Comparison of ENCODE assay signal across 1 cellular context in genomic region chr17:44220211-44221071, GRCh38.
TF ChIP-seq lines count a peak whose summit lies in the region.

No MANE protein-coding gene starts in this region.

TF ChIP-seq in HepG2, 621 proteins besides CTCF, POLR2A, EP300 and RAD21 (continued from another document and continues in another):
- TF ChIP-seq HMGXB4 (CRISPR knock-in tag; IDR thresholded peaks at IDR 0.05; ENCODE audit: borderline replicate concordance in 1 of 2, low read depth in 1 of 2) (0 out of 4 replicates have a peak, but pooled peaks of 1 of the 2 experiments have one; percentile 45), ZNF598 (CRISPR knock-in tag; IDR thresholded peaks at IDR 0.05; ENCODE audit: borderline replicate concordance) (no peak), RARG (CRISPR knock-in tag; IDR thresholded peaks at IDR 0.05; ENCODE audit: low read depth) (no peak), DBP (CRISPR knock-in tag; IDR thresholded peaks at IDR 0.05; ENCODE audit: not compliant biosample characterization) (peak; percentile 28), ERF (CRISPR knock-in tag; IDR thresholded peaks at IDR 0.05) (no peak), MYC (CRISPR knock-in tag; IDR thresholded peaks at IDR 0.05; ENCODE audit: borderline replicate concordance) (peak; percentile 49; the same call in 1 of the 2 replicates), LCORL (IDR thresholded peaks at IDR 0.05) (no peak), LCORL (CRISPR knock-in tag; IDR thresholded peaks at IDR 0.05) (no peak; the same call in 1 of the 2 replicates), CHD2 (IDR thresholded peaks at IDR 0.05; ENCODE audit: low read depth, low read length) (no peak), CENPT (CRISPR knock-in tag; IDR thresholded peaks at IDR 0.05; ENCODE audit: low read depth) (no peak), SNAPC2 (CRISPR knock-in tag; IDR thresholded peaks at IDR 0.05) (no peak), KLF9 (CRISPR knock-in tag; IDR thresholded peaks at IDR 0.05; ENCODE audit: low read depth) (no peak), FIP1L1 (IDR thresholded peaks at IDR 0.05; ENCODE audit: borderline replicate concordance, insufficient read depth, low read depth, low read length) (no peak; the same call in 1 of the 2 replicates), TSC22D2 (CRISPR knock-in tag; IDR thresholded peaks at IDR 0.05; ENCODE audit: borderline replicate concordance) (no peak), ZNF543 (CRISPR knock-in tag; IDR thresholded peaks at IDR 0.05) (no peak), MTERF4 (CRISPR knock-in tag; IDR thresholded peaks at IDR 0.05) (no peak), TBP (CRISPR knock-in tag; IDR thresholded peaks at IDR 0.05) (no peak), ZNF230 (CRISPR knock-in tag; IDR thresholded peaks at IDR 0.05) (no peak), HHEX (CRISPR knock-in tag; IDR thresholded peaks at IDR 0.05) (no peak), ZNF484 (CRISPR knock-in tag; IDR thresholded peaks at IDR 0.05; ENCODE audit: borderline replicate concordance, low read depth) (no peak), KMT2B (CRISPR knock-in tag; IDR thresholded peaks at IDR 0.05) (0 out of 2 replicates have a peak, but pooled peaks have one; percentile 6), NFYC (CRISPR knock-in tag; IDR thresholded peaks at IDR 0.05) (no peak), AFF4 (CRISPR knock-in tag; IDR thresholded peaks at IDR 0.05) (peak; percentile 82; the same call in 1 of the 2 replicates), EED (CRISPR knock-in tag; IDR thresholded peaks at IDR 0.05) (no peak), TCF7 (IDR thresholded peaks at IDR 0.05; ENCODE audit: low read depth) (no peak), STAT5B (CRISPR knock-in tag; IDR thresholded peaks at IDR 0.05) (no peak), ZUFSP (CRISPR knock-in tag; IDR thresholded peaks at IDR 0.05; ENCODE audit: borderline replicate concordance) (no peak), ZFY (CRISPR knock-in tag; IDR thresholded peaks at IDR 0.05) (peak; percentile 69), ZNF235 (CRISPR knock-in tag; IDR thresholded peaks at IDR 0.05; ENCODE audit: borderline replicate concordance) (no peak), NPAS2 (CRISPR knock-in tag; IDR thresholded peaks at IDR 0.05; ENCODE audit: borderline replicate concordance) (no peak), ZNF24 (IDR thresholded peaks at IDR 0.05) (no peak), YY1 (IDR thresholded peaks at IDR 0.05; ENCODE audit: insufficient read depth, insufficient replicate concordance, low read depth, low read length) (no peak), HBP1 (CRISPR knock-in tag; IDR thresholded peaks at IDR 0.05; ENCODE audit: low read depth) (0 out of 2 replicates have a peak, but pooled peaks have one; percentile 73), KMT2A (CRISPR knock-in tag; IDR thresholded peaks at IDR 0.05) (no peak), POGK (CRISPR knock-in tag; conservative IDR thresholded peaks at IDR 0.05) (peak; percentile 34; the same call in 1 of the 2 replicates), ZBTB43 (CRISPR knock-in tag; conservative IDR thresholded peaks at IDR 0.05) (no peak; the same call in 1 of the 2 replicates), ZMAT3 (CRISPR knock-in tag; conservative IDR thresholded peaks at IDR 0.05) (no peak), TARDBP (CRISPR knock-in tag; IDR thresholded peaks at IDR 0.05) (no peak), ZMYM3 (CRISPR knock-in tag; IDR thresholded peaks at IDR 0.05) (no peak), ATRX (CRISPR knock-in tag; IDR thresholded peaks at IDR 0.05; ENCODE audit: borderline replicate concordance) (no peak), BRCA1 (CRISPR knock-in tag; IDR thresholded peaks at IDR 0.05) (no peak), HIC2 (CRISPR knock-in tag; IDR thresholded peaks at IDR 0.05; ENCODE audit: low read depth) (no peak), RFXAP (CRISPR knock-in tag; IDR thresholded peaks at IDR 0.05; ENCODE audit: borderline replicate concordance) (0 out of 2 replicates have a peak, but pooled peaks have one; percentile 26), FOXM1 (CRISPR knock-in tag; IDR thresholded peaks at IDR 0.05) (no peak), ATF7-NPFF (CRISPR knock-in tag; IDR thresholded peaks at IDR 0.05; ENCODE audit: low read depth) (peak; percentile 38; the same call in 1 of the 2 replicates), HINFP (CRISPR knock-in tag; IDR thresholded peaks at IDR 0.05; ENCODE audit: low read depth) (no peak)
